ENCODE assay signal across 11 cellular contexts in genomic region chr15:81294501-81294850, GRCh38. TPM values are rescaled to one million over a fixed set of nuclear protein-coding genes. Genes with fewer than 3 reads are reported as not detected.
DNase-seq lines count a peak whose midpoint lies in the region; ATAC-seq and TF ChIP-seq lines count a peak whose summit lies in the region.
"Had no signal": no experiment of that assay in that cellular context is flagged by ENCODE, and none has a peak within 500 bp of the region (broad histone marks: within the 10 kb centered on the region; RNA-seq: fewer than 3 reads in every experiment).

No MANE protein-coding gene starts in this region.

- no peaks in the 10 kb centered on the region for H3K9me3 Mint-ChIP-seq in activated T-cell treated with anti-CD3 and anti-CD28 coated beads, Interleukin-2, amount 50 U/mL, for 72 hours
- H3K9me3 Mint-ChIP-seq: nephron progenitor cell had no signal

- no peak for ATAC-seq in activated T-cell treated with anti-CD3 and anti-CD28 coated beads, Interleukin-2, amount 50 U/mL, for 72 hours (replicated peaks in 1 of 2)
- no peak for ATAC-seq in activated CD4-positive, CD25-positive, alpha-beta regulatory T cell treated with anti-CD3 and anti-CD28 coated beads, Interleukin-2, amount 50 U/mL, for 24 hours
- ATAC-seq in GM21447 (IDR thresholded peaks at IDR 0.05; ENCODE audit: unreplicated experiment): no peak
- ATAC-seq: Panc1 had no signal

- WGBS in esophagus squamous epithelium, 2 donors: 57 to 75% methylated on average over 3 to 4 of the region's 6 CpGs
- 0 to 38% methylated on average over 1 to 6 of the region's 6 CpGs for WGBS in transverse colon (ENCODE audit: low coverage in 1 of 2), 2 donors

- TF ChIP-seq EP300 in transverse colon (IDR thresholded peaks at IDR 0.05; ENCODE audit: low read depth): no peak

- peak overlapping the region; percentile 96 to 98 for H3K4me3 Mint-ChIP-seq in activated T-cell treated with anti-CD3 and anti-CD28 coated beads, Interleukin-2, amount 50 U/mL, for 72 hours
- H3K4me3 Mint-ChIP-seq: nephron progenitor cell had no signal

- no peaks in the 10 kb centered on the region for H3K27me3 Mint-ChIP-seq in activated T-cell treated with anti-CD3 and anti-CD28 coated beads, Interleukin-2, amount 50 U/mL, for 72 hours (ENCODE audit: low read depth)

- H3K27ac ChIP-seq in esophagus squamous epithelium (peak overlapping the region; percentile 26 to 81 (median 60)), transverse colon (peak overlapping the region; percentile 62 to 83 (median 72))

- in situ Hi-C loops in transverse colon (cut with MboI; ENCODE audit: low pct_ligation_motif_present in 1 of 4, low pct_unique_long_range_greater_than_20kb in 1 of 4, low sequenced_read_pairs in 3 of 4): no loop called here

- no peak for TF ChIP-seq POLR2A in esophagus squamous epithelium (IDR thresholded peaks at IDR 0.05)
- TF ChIP-seq POLR2A in transverse colon (IDR thresholded peaks at IDR 0.05): no peak

- peaks cover 4 to 5% of the 10 kb centered on the region in 2 donors for H3K36me3 Mint-ChIP-seq in activated T-cell treated with anti-CD3 and anti-CD28 coated beads, Interleukin-2, amount 50 U/mL, for 72 hours (ENCODE audit: insufficient read depth in 2 of 2)

- peak overlapping the region; percentile 90 for H3K27ac Mint-ChIP-seq in activated T-cell treated with anti-CD3 and anti-CD28 coated beads, Interleukin-2, amount 50 U/mL, for 72 hours
- H3K27ac Mint-ChIP-seq: nephron progenitor cell had no signal

- H3K36me3 ChIP-seq in esophagus squamous epithelium (peaks cover 0 to 14% (median 0%) of the 10 kb centered on the region in 3 donors), transverse colon (no peaks in the 10 kb centered on the region)

- TF ChIP-seq CTCF in esophagus squamous epithelium (IDR thresholded peaks at IDR 0.05) (no peak), transverse colon (IDR thresholded peaks at IDR 0.05) (peak in 1 of 5 experiments; percentile 31)

- peaks cover 94% of the 10 kb centered on the region for H3K4me1 Mint-ChIP-seq in activated T-cell treated with anti-CD3 and anti-CD28 coated beads, Interleukin-2, amount 50 U/mL, for 72 hours (ENCODE audit: low read depth)

- H3K4me1 ChIP-seq in esophagus squamous epithelium: peaks cover 0 to 57% (median 23%) of the 10 kb centered on the region in 3 donors
- H3K4me1 ChIP-seq in transverse colon: peaks cover 0 to 19% (median 7%) of the 10 kb centered on the region in 4 donors

- H3K27me3 ChIP-seq in esophagus squamous epithelium (no peaks in the 10 kb centered on the region), transverse colon (no peaks in the 10 kb centered on the region)

- intact Hi-C loops in esophagus squamous epithelium (cut with DNase I): no loop called here
- intact Hi-C loops in transverse colon (cut with DNase I; ENCODE audit: low total_unique reads): no loop called here

- H3K9me3 ChIP-seq in esophagus squamous epithelium (no peaks in the 10 kb centered on the region), transverse colon (no peaks in the 10 kb centered on the region)

- H3K4me3 ChIP-seq in esophagus squamous epithelium: peak overlapping the region in 1 of 4 donors; percentile 27
- H3K4me3 ChIP-seq in transverse colon: no peak overlapping the region

- DNase-seq in activated T-cell treated with anti-CD3 and anti-CD28 coated beads, Interleukin-2, amount 50 U/mL, for 72 hours: no peak
- no peak for DNase-seq in activated T-cell treated with anti-CD3 and anti-CD28 coated beads, Interleukin-2, amount 50 U/mL, for 48 hours
- DNase-seq in NCI-H748 treated with DMSO at 0.1 percent for 48 hours (lab: John Stamatoyannopoulos, UW) (peak; percentile 9), esophagus squamous epithelium (lab: John Stamatoyannopoulos, UW) (no peak), transverse colon (peak; percentile 48), NCI-H2171 (lab: John Stamatoyannopoulos, UW) (no peak)
- DNase-seq: erythroblast, nephron progenitor cell had no signal

RNA-seq across cellular contexts. Expression of gene STARD5, which starts 29.5 kb away (rescaled TPM):
- total RNA-seq in activated T-cell treated with anti-CD3 and anti-CD28 coated beads, Interleukin-2, amount 50 U/mL, for 72 hours: 10 to 100 TPM in 1 of 2 donors, 1 to 10 TPM in 1; 9.0 to 10.3 TPM
- total RNA-seq in esophagus squamous epithelium: 10 to 100 TPM; 14.9 to 21.2 (median 17.5) TPM
- total RNA-seq in transverse colon: 10 to 100 TPM; 11.2 to 54.5 (median 41.3) TPM

Comparison
In these comparisons a context has a peak if more than half of its experiments do, and no peak if none do; other contexts are left out.
1. DNase-seq: peak in NCI-H748 treated with DMSO at 0.1 percent for 48 hours (single experiment) and transverse colon (single experiment); none in activated T-cell treated with anti-CD3 and anti-CD28 coated beads, Interleukin-2, amount 50 U/mL, for 72 hours (0 of 2), activated T-cell treated with anti-CD3 and anti-CD28 coated beads, Interleukin-2, amount 50 U/mL, for 48 hours (0 of 2), esophagus squamous epithelium (single experiment) and NCI-H2171 (single experiment).